In genomic region chr10:102245101-102245931, GRCh38 we compare ENCODE assay signal across 1 cellular context.
TF ChIP-seq lines count a peak whose summit lies in the region.

TSS of gene GBF1 (plus strand) at chr10:102245532. CDS start at chr10:102258939, 13,407 bp downstream.

TF ChIP-seq in HepG2, 621 proteins besides CTCF, POLR2A, EP300 and RAD21 (continued from another document and continues in another):
- TF ChIP-seq BRCA1 (CRISPR knock-in tag; IDR thresholded peaks at IDR 0.05): 0 out of 2 replicates have a peak, but pooled peaks have one; percentile 47
- no peak for TF ChIP-seq ZBTB1 (CRISPR knock-in tag; IDR thresholded peaks at IDR 0.05; ENCODE audit: borderline replicate concordance)
- TF ChIP-seq MED8 (CRISPR knock-in tag; IDR thresholded peaks at IDR 0.05; ENCODE audit: insufficient replicate concordance): no peak
- TF ChIP-seq ZNF841 (CRISPR knock-in tag; IDR thresholded peaks at IDR 0.05; ENCODE audit: borderline replicate concordance): no peak
- peak; percentile 30 for TF ChIP-seq GABPA (IDR thresholded peaks at IDR 0.05; ENCODE audit: low read depth, low read length)
- peak; percentile 61; the same call in 1 of the 2 replicates for TF ChIP-seq GABPA (CRISPR knock-in tag; IDR thresholded peaks at IDR 0.05; ENCODE audit: low read depth)
- TF ChIP-seq ZNF234 (CRISPR knock-in tag; conservative IDR thresholded peaks at IDR 0.05): no peak
- peak; percentile 86 for TF ChIP-seq ZNF3 (CRISPR knock-in tag; IDR thresholded peaks at IDR 0.05)
- TF ChIP-seq POLR2G (IDR thresholded peaks at IDR 0.05; ENCODE audit: low read depth, low read length): peak; percentile 89
- TF ChIP-seq MATR3 (CRISPR knock-in tag; IDR thresholded peaks at IDR 0.05): no peak
- 0 out of 2 replicates have a peak, but pooled peaks have one; percentile 13 for TF ChIP-seq MTA1 (CRISPR knock-in tag; IDR thresholded peaks at IDR 0.05; ENCODE audit: borderline replicate concordance)
- TF ChIP-seq ZNF609 (CRISPR knock-in tag; IDR thresholded peaks at IDR 0.05; ENCODE audit: borderline replicate concordance): no peak; the same call in 1 of the 2 replicates
- TF ChIP-seq TP53 (CRISPR knock-in tag; conservative IDR thresholded peaks at IDR 0.05): no peak
- TF ChIP-seq EHMT2 (IDR thresholded peaks at IDR 0.05; ENCODE audit: borderline replicate concordance, low read depth, low read length): no peak
- no peak for TF ChIP-seq ZNF562 (CRISPR knock-in tag; IDR thresholded peaks at IDR 0.05; ENCODE audit: borderline replicate concordance)
- peak; percentile 40 for TF ChIP-seq RFX3 (CRISPR knock-in tag; IDR thresholded peaks at IDR 0.05)
- TF ChIP-seq ZNF766 (CRISPR knock-in tag; IDR thresholded peaks at IDR 0.05; ENCODE audit: borderline replicate concordance): no peak
- TF ChIP-seq CENPT (CRISPR knock-in tag; IDR thresholded peaks at IDR 0.05; ENCODE audit: low read depth): no peak
- TF ChIP-seq XBP1 (CRISPR knock-in tag; IDR thresholded peaks at IDR 0.05): no peak
- no peak for TF ChIP-seq TCF7L2 (IDR thresholded peaks at IDR 0.05; ENCODE audit: low read depth, low read length)
- TF ChIP-seq ZNF737 (CRISPR knock-in tag; IDR thresholded peaks at IDR 0.05; ENCODE audit: borderline replicate concordance): peak; percentile 94; the same call in 1 of the 2 replicates
- TF ChIP-seq KIAA2018 (CRISPR knock-in tag; IDR thresholded peaks at IDR 0.05; ENCODE audit: borderline replicate concordance): no peak
- peak; percentile 59; the same call in 1 of the 2 replicates for TF ChIP-seq ZBTB7A (CRISPR knock-in tag; IDR thresholded peaks at IDR 0.05)
- TF ChIP-seq ZNF576 (CRISPR knock-in tag; IDR thresholded peaks at IDR 0.05): no peak
- TF ChIP-seq PLSCR1 (CRISPR knock-in tag; IDR thresholded peaks at IDR 0.05; ENCODE audit: borderline replicate concordance): no peak
- no peak for TF ChIP-seq ZNF782 (CRISPR knock-in tag; IDR thresholded peaks at IDR 0.05; ENCODE audit: borderline replicate concordance)
- peak; percentile 58 for TF ChIP-seq ZNF781 (CRISPR knock-in tag; IDR thresholded peaks at IDR 0.05; ENCODE audit: borderline replicate concordance, not compliant biosample characterization)
- TF ChIP-seq HMG20B (CRISPR knock-in tag; conservative IDR thresholded peaks at IDR 0.05): no peak
- no peak for TF ChIP-seq NR3C1 (CRISPR knock-in tag; IDR thresholded peaks at IDR 0.05)
- 0 out of 2 replicates have a peak, but pooled peaks have one; percentile 17 for TF ChIP-seq ZHX1 (CRISPR knock-in tag; IDR thresholded peaks at IDR 0.05; ENCODE audit: low read depth)
- no peak for TF ChIP-seq PAWR (CRISPR knock-in tag; IDR thresholded peaks at IDR 0.05; ENCODE audit: borderline replicate concordance)
- no peak for TF ChIP-seq NONO (IDR thresholded peaks at IDR 0.05)
- TF ChIP-seq NONO (CRISPR knock-in tag; conservative IDR thresholded peaks at IDR 0.05): no peak; the same call in 1 of the 2 replicates
- no peak for TF ChIP-seq HES4 (CRISPR knock-in tag; IDR thresholded peaks at IDR 0.05; ENCODE audit: borderline replicate concordance)
- TF ChIP-seq TAF1 (CRISPR knock-in tag; IDR thresholded peaks at IDR 0.05): peak; percentile 87
- TF ChIP-seq ZBTB49 (CRISPR knock-in tag; IDR thresholded peaks at IDR 0.05; ENCODE audit: borderline replicate concordance): no peak
- peak; percentile 81; the same call in 1 of the 2 replicates for TF ChIP-seq NKX3-1 (CRISPR knock-in tag; IDR thresholded peaks at IDR 0.05)
- TF ChIP-seq ZNF460 (CRISPR knock-in tag; IDR thresholded peaks at IDR 0.05; ENCODE audit: borderline replicate concordance): no peak
- TF ChIP-seq MAX (IDR thresholded peaks at IDR 0.05): peak; percentile 39
- TF ChIP-seq NCOA1 (CRISPR knock-in tag; IDR thresholded peaks at IDR 0.05): no peak
- no peak for TF ChIP-seq HNRNPUL1 (IDR thresholded peaks at IDR 0.05; ENCODE audit: low read depth, low read length)
